Comparison of ENCODE assay signal across 8 cellular contexts in genomic region chr15:66603301-66604179, GRCh38. TPM values are rescaled to one million over a fixed set of nuclear protein-coding genes. Genes with fewer than 3 reads are reported as not detected.
DNase-seq lines count a peak whose midpoint lies in the region; ATAC-seq lines count a peak whose summit lies in the region.

No MANE protein-coding gene starts in this region.

- no peak for ATAC-seq in HG03280 (IDR thresholded peaks at IDR 0.05; ENCODE audit: unreplicated experiment)

- DNase-seq in NCI-H345 (lab: John Stamatoyannopoulos, UW) = peak; percentile 3
- no peak for DNase-seq in NCI-H345 treated with DMSO at 0.1 percent for 48 hours (lab: John Stamatoyannopoulos, UW; ENCODE audit: unreplicated experiment)
- DNase-seq in NCI-H2171 treated with DMSO at 0.1 percent for 48 hours (lab: John Stamatoyannopoulos, UW) = peak; percentile 37
- peak; percentile 77 for DNase-seq in activated CD4-positive, alpha-beta T cell treated with anti-CD3 and anti-CD28 coated beads for 48 hours
- peak; percentile 82 for DNase-seq in dermis blood vessel endothelial cell
- DNase-seq in medulla oblongata (ENCODE audit: extremely low spot score) = peak; percentile 73
- peak; percentile 43 for DNase-seq in stimulated activated CD8-positive, alpha-beta memory T cell treated with anti-CD3 and anti-CD28 coated beads, Interleukin-4, amount 100 ng/mL, for 24 hours (ENCODE audit: low read depth)

RNA-seq across cellular contexts. Expression of gene LCTL, which starts 37.7 kb away (rescaled TPM):
- total RNA-seq in dermis blood vessel endothelial cell = not detected in 2 replicates
